In genomic region chrX:22060451-22060940, GRCh38 we compare ENCODE assay signal across 9 cellular contexts. TPM values are rescaled to one million over a fixed set of nuclear protein-coding genes. Genes with fewer than 3 reads are reported as not detected.
DNase-seq lines count a peak whose midpoint lies in the region; ATAC-seq and TF ChIP-seq lines count a peak whose summit lies in the region.
"Had no signal": no experiment of that assay in that cellular context is flagged by ENCODE, and none has a peak within 500 bp of the region (broad histone marks: within the 10 kb centered on the region; RNA-seq: fewer than 3 reads in every experiment).

No MANE protein-coding gene starts in this region.

- H3K27me3 Mint-ChIP-seq in T-helper 2 cell treated with Interferon-gamma antibody and Interleukin-4, amounts not matched to agents 5 μg/mL and 100 μg/mL, for 36 hours (ENCODE audit: low read depth) = no peaks in the 10 kb centered on the region
- H3K27me3 Mint-ChIP-seq in neural crest cell (ENCODE audit: low read depth) = no peaks in the 10 kb centered on the region
- H3K27me3 Mint-ChIP-seq: activated CD4-positive, alpha-beta T cell treated with anti-CD3 and anti-CD28 coated beads, Interleukin-2, amount 10 ng/mL, durations not matched to agents 7 days and 5 days had no signal

- H3K27ac Mint-ChIP-seq in T-helper 2 cell treated with Interferon-gamma antibody and Interleukin-4, amounts not matched to agents 5 μg/mL and 100 μg/mL, for 36 hours = peak overlapping the region; percentile 55
- H3K27ac Mint-ChIP-seq in neural crest cell (ENCODE audit: unreplicated experiment) = peak overlapping the region; percentile 25
- H3K27ac Mint-ChIP-seq: activated CD4-positive, alpha-beta T cell treated with anti-CD3 and anti-CD28 coated beads, Interleukin-2, amount 10 ng/mL, durations not matched to agents 7 days and 5 days had no signal

- H3K4me1 Mint-ChIP-seq in T-helper 2 cell treated with Interferon-gamma antibody and Interleukin-4, amounts not matched to agents 5 μg/mL and 100 μg/mL, for 36 hours (ENCODE audit: low read depth) = peaks cover 18% of the 10 kb centered on the region
- peaks cover 19% of the 10 kb centered on the region for H3K4me1 Mint-ChIP-seq in neural crest cell

- ATAC-seq in GM18873 (IDR thresholded peaks at IDR 0.05; ENCODE audit: low FRiP score, unreplicated experiment) (peak; percentile 53), HG02798 (IDR thresholded peaks at IDR 0.05; ENCODE audit: poor library complexity, unreplicated experiment) (peak; percentile 52)

- no peaks in the 10 kb centered on the region for H3K9me3 Mint-ChIP-seq in T-helper 2 cell treated with Interferon-gamma antibody and Interleukin-4, amounts not matched to agents 5 μg/mL and 100 μg/mL, for 36 hours
- H3K9me3 Mint-ChIP-seq in neural crest cell = no peaks in the 10 kb centered on the region
- H3K9me3 Mint-ChIP-seq: activated CD4-positive, alpha-beta T cell treated with anti-CD3 and anti-CD28 coated beads, Interleukin-2, amount 10 ng/mL, durations not matched to agents 7 days and 5 days had no signal

- DNase-seq in T-helper 2 cell treated with Interferon-gamma antibody and Interleukin-4, amounts not matched to agents 5 μg/mL and 100 μg/mL, for 36 hours (ENCODE audit: low spot score) = peak; percentile 45
- DNase-seq in neural crest cell (ENCODE audit: low read depth, low spot score) = no peak
- no peak for DNase-seq in KG1 (lab: John Stamatoyannopoulos, UW)
- no peak for DNase-seq in DMS 273 (lab: John Stamatoyannopoulos, UW; ENCODE audit: unreplicated experiment)
- DNase-seq in NCI-H2107 (lab: John Stamatoyannopoulos, UW) = no peak
- DNase-seq in retina = no peak
- DNase-seq: activated CD4-positive, alpha-beta T cell treated with anti-CD3 and anti-CD28 coated beads, Interleukin-2, amount 10 ng/mL, durations not matched to agents 7 days and 5 days had no signal

- no peak for TF ChIP-seq CTCF in neural crest cell (conservative IDR thresholded peaks at IDR 0.05)

- H3K36me3 Mint-ChIP-seq in T-helper 2 cell treated with Interferon-gamma antibody and Interleukin-4, amounts not matched to agents 5 μg/mL and 100 μg/mL, for 36 hours (ENCODE audit: low read depth) = no peaks in the 10 kb centered on the region
- no peaks in the 10 kb centered on the region for H3K36me3 Mint-ChIP-seq in neural crest cell (ENCODE audit: low read depth)

- peak overlapping the region; percentile 50 for H3K4me3 Mint-ChIP-seq in T-helper 2 cell treated with Interferon-gamma antibody and Interleukin-4, amounts not matched to agents 5 μg/mL and 100 μg/mL, for 36 hours
- no peak overlapping the region for H3K4me3 Mint-ChIP-seq in neural crest cell
- H3K4me3 Mint-ChIP-seq: activated CD4-positive, alpha-beta T cell treated with anti-CD3 and anti-CD28 coated beads, Interleukin-2, amount 10 ng/mL, durations not matched to agents 7 days and 5 days had no signal

RNA-seq across cellular contexts. Expression of gene PHEX, which starts 28.4 kb away (rescaled TPM):
- 0.47 and 0.57 TPM in 2 replicates for total RNA-seq in neural crest cell
